Comparison of ENCODE assay signal across 9 cellular contexts in genomic region chr9:96232539-96233241, GRCh38.
DNase-seq lines count a peak whose midpoint lies in the region; ATAC-seq and TF ChIP-seq lines count a peak whose summit lies in the region.
"Had no signal": no experiment of that assay in that cellular context is flagged by ENCODE, and none has a peak within 500 bp of the region (broad histone marks: within the 10 kb centered on the region; RNA-seq: fewer than 3 reads in every experiment).

No MANE protein-coding gene starts in this region.

- no peaks in the 10 kb centered on the region for H3K9me3 Mint-ChIP-seq in activated T-cell treated with anti-CD3 and anti-CD28 coated beads, Interleukin-2, amount 50 U/mL, for 4 hours
- H3K9me3 Mint-ChIP-seq: dendritic cell treated with granulocyte-macrophage colony-stimulating factor and Interleukin-4, amounts not matched to agents 40 ng/mL and 50 ng/mL, for 4 days had no signal

- H3K36me3 Mint-ChIP-seq in activated T-cell treated with anti-CD3 and anti-CD28 coated beads, Interleukin-2, amount 50 U/mL, for 4 hours (ENCODE audit: insufficient read depth) = no peaks in the 10 kb centered on the region

- H3K27me3 ChIP-seq in neural cell (ENCODE audit: insufficient read depth, low read depth, low read length) = no peaks in the 10 kb centered on the region

- peaks cover 2% of the 10 kb centered on the region for H3K4me1 Mint-ChIP-seq in activated T-cell treated with anti-CD3 and anti-CD28 coated beads, Interleukin-2, amount 50 U/mL, for 4 hours (ENCODE audit: low read depth)

- no peak overlapping the region for H3K4me3 ChIP-seq in fibroblast of the aortic adventitia (ENCODE audit: low read depth, low read length)
- H3K4me3 ChIP-seq in neural cell (ENCODE audit: low read length) = no peak overlapping the region

- no peaks in the 10 kb centered on the region for H3K9me3 ChIP-seq in neural cell (ENCODE audit: low read length)

- H3K36me3 ChIP-seq in neural cell (ENCODE audit: insufficient read depth, low read length) = no peaks in the 10 kb centered on the region

- ATAC-seq in activated T-cell treated with anti-CD3 and anti-CD28 coated beads, Interleukin-2, amount 50 U/mL, for 4 hours = peak; percentile 79 to 80
- ATAC-seq in GM21717 (IDR thresholded peaks at IDR 0.05; ENCODE audit: unreplicated experiment) = no peak

- no peaks in the 10 kb centered on the region for H4K20me1 ChIP-seq in neural cell (ENCODE audit: insufficient read depth)

- peak; percentile 16 for TF ChIP-seq RAD21 in neural cell (conservative IDR thresholded peaks at IDR 0.05)

- TF ChIP-seq CTCF in fibroblast of the aortic adventitia (IDR thresholded peaks at IDR 0.05; ENCODE audit: insufficient read depth, low read length) (peak; percentile 97), neural cell (IDR thresholded peaks at IDR 0.05; ENCODE audit: poor library complexity, severe bottlenecking) (peak; percentile 52)

- H2AFZ ChIP-seq in neural cell (ENCODE audit: low read depth, low read length) = no peak overlapping the region

- TF ChIP-seq EP300 in neural cell (conservative IDR thresholded peaks at IDR 0.05; ENCODE audit: poor library complexity, severe bottlenecking) = no peak

- no peaks in the 10 kb centered on the region for H3K9me2 ChIP-seq in neural cell (ENCODE audit: insufficient read depth, low read length)

- H3K27ac ChIP-seq in neural cell (ENCODE audit: low read length) = no peak overlapping the region

- H3K27me3 Mint-ChIP-seq in activated T-cell treated with anti-CD3 and anti-CD28 coated beads, Interleukin-2, amount 50 U/mL, for 4 hours (ENCODE audit: low read depth) = peaks cover 28% of the 10 kb centered on the region

- H3K79me2 ChIP-seq in neural cell (replicated peaks; ENCODE audit: insufficient read depth, low read length) = no peaks in the 10 kb centered on the region

- H3F3A ChIP-seq in neural cell (ENCODE audit: insufficient read depth, low read length, poor library complexity, severe bottlenecking) = no peaks in the 10 kb centered on the region

- no peak overlapping the region for H3K4me3 Mint-ChIP-seq in activated T-cell treated with anti-CD3 and anti-CD28 coated beads, Interleukin-2, amount 50 U/mL, for 4 hours
- H3K4me3 Mint-ChIP-seq: dendritic cell treated with granulocyte-macrophage colony-stimulating factor and Interleukin-4, amounts not matched to agents 40 ng/mL and 50 ng/mL, for 4 days had no signal

- no peak overlapping the region for H3K9ac ChIP-seq in neural cell (ENCODE audit: low read length)

- no peak for DNase-seq in activated T-cell treated with anti-CD3 and anti-CD28 coated beads, Interleukin-2, amount 50 U/mL, for 4 hours
- no peak for DNase-seq in activated T-cell treated with anti-CD3 and anti-CD28 coated beads, Interleukin-2, amount 50 U/mL, for 1 hour
- DNase-seq in NCI-H1694 (lab: John Stamatoyannopoulos, UW) (peak; percentile 51), fibroblast of the aortic adventitia (ENCODE audit: low read depth) (peak; percentile 73), NCI-H146 treated with DMSO at 0.1 percent for 48 hours (lab: John Stamatoyannopoulos, UW; ENCODE audit: unreplicated experiment) (no peak)
- peak; percentile 29 for DNase-seq in activated CD4-positive, alpha-beta T cell treated with anti-CD3 and anti-CD28 coated beads, Interleukin-2, amount 50 U/mL, for 1 hour

- no peak overlapping the region for H3K4me2 ChIP-seq in neural cell (ENCODE audit: low read length)

TF ChIP-seq in neural cell, 6 proteins besides CTCF, POLR2A, EP300 and RAD21:
- TF ChIP-seq EZH2 (IDR thresholded peaks at IDR 0.05; ENCODE audit: borderline replicate concordance, insufficient read depth, low read length, poor library complexity, severe bottlenecking) (no peak), SMC3 (conservative IDR thresholded peaks at IDR 0.05; ENCODE audit: poor library complexity) (no peak), POLR2AphosphoS5 (IDR thresholded peaks at IDR 0.05) (no peak)

Comparison
In these comparisons a context has a peak if more than half of its experiments do, and no peak if none do; other contexts are left out.
1. DNase-seq: peak in NCI-H1694 (single experiment), activated CD4-positive, alpha-beta T cell treated with anti-CD3 and anti-CD28 coated beads, Interleukin-2, amount 50 U/mL, for 1 hour (single experiment) and fibroblast of the aortic adventitia (single experiment); none in activated T-cell treated with anti-CD3 and anti-CD28 coated beads, Interleukin-2, amount 50 U/mL, for 4 hours (single experiment), activated T-cell treated with anti-CD3 and anti-CD28 coated beads, Interleukin-2, amount 50 U/mL, for 1 hour (single experiment) and NCI-H146 treated with DMSO at 0.1 percent for 48 hours (single experiment).